8 cellular contexts compared by ENCODE assay signal in genomic region chr4:173252024-173252935, GRCh38.
DNase-seq lines count a peak whose midpoint lies in the region; ATAC-seq and TF ChIP-seq lines count a peak whose summit lies in the region.

No MANE protein-coding gene starts in this region.

- in situ Hi-C loops in KBM-7 (cut with MboI; ENCODE audit: low pct_unique_long_range_greater_than_20kb, low sequenced_read_pairs): loop anchor here (10.0 kb wide), 1 partner anchor 227 kb away; no protein-coding TSS in a partner anchor

- TF ChIP-seq CTCF in activated CD8-positive, alpha-beta T cell treated with anti-CD3 and anti-CD28 coated beads for 36 hours (IDR thresholded peaks at IDR 0.05): no peak
- no peak for TF ChIP-seq CTCF in foreskin keratinocyte (conservative IDR thresholded peaks at IDR 0.05)

- CTCF ChIA-PET in activated CD8-positive, alpha-beta T cell treated with anti-CD3 and anti-CD28 coated beads for 36 hours (lab: Charles Lee): interaction anchor here (1.1 to 4.8 kb wide), 3 partner anchors 84 to 239 kb away, joined by 3 to 38 read pairs (median 3); partner anchors contain the start of gene GALNT7
- CTCF ChIA-PET in activated CD8-positive, alpha-beta T cell treated with anti-CD3 and anti-CD28 coated beads, Interleukin-2, amount 10 ng/mL, durations not matched to agents 7 days and 5 days (lab: Charles Lee): interaction anchor here (1.1 kb wide), 2 partner anchors 227 to 239 kb away, joined by 3 to 4 read pairs; no protein-coding TSS in a partner anchor

- DNase-seq in activated CD8-positive, alpha-beta T cell treated with anti-CD3 and anti-CD28 coated beads for 36 hours: peak; percentile 61
- no peak for DNase-seq in activated CD8-positive, alpha-beta T cell treated with anti-CD3 and anti-CD28 coated beads, Interleukin-2, amount 10 ng/mL, durations not matched to agents 7 days and 5 days
- DNase-seq in GOT3 (lab: John Stamatoyannopoulos, UW): peak; percentile 1
- peak; percentile 84 for DNase-seq in KBM-7
- DNase-seq in SHP77 treated with DMSO at 0.1 percent for 48 hours (lab: John Stamatoyannopoulos, UW): peak; percentile 83
- DNase-seq in foreskin keratinocyte: peak; percentile 99
- DNase-seq in sciatic nerve (ENCODE audit: low spot score): peak; percentile 79
- no peak for DNase-seq in epidermal melanocyte (ENCODE audit: insufficient read length, low spot score)

- H3K27ac Mint-ChIP-seq in activated CD8-positive, alpha-beta T cell treated with anti-CD3 and anti-CD28 coated beads for 36 hours: no peak overlapping the region
- no peak overlapping the region for H3K27ac Mint-ChIP-seq in activated CD8-positive, alpha-beta T cell treated with anti-CD3 and anti-CD28 coated beads, Interleukin-2, amount 10 ng/mL, durations not matched to agents 7 days and 5 days

- peak; percentile 89 for ATAC-seq in activated CD8-positive, alpha-beta T cell treated with anti-CD3 and anti-CD28 coated beads for 36 hours
- ATAC-seq in activated CD8-positive, alpha-beta T cell treated with anti-CD3 and anti-CD28 coated beads, Interleukin-2, amount 10 ng/mL, durations not matched to agents 7 days and 5 days: no peak
- ATAC-seq in foreskin keratinocyte (peak; percentile 99), sciatic nerve (peak; percentile 98)

- H3K27me3 ChIP-seq in foreskin keratinocyte: no peaks in the 10 kb centered on the region

- no peaks in the 10 kb centered on the region for H3K27me3 Mint-ChIP-seq in activated CD8-positive, alpha-beta T cell treated with anti-CD3 and anti-CD28 coated beads for 36 hours
- no peaks in the 10 kb centered on the region for H3K27me3 Mint-ChIP-seq in activated CD8-positive, alpha-beta T cell treated with anti-CD3 and anti-CD28 coated beads, Interleukin-2, amount 10 ng/mL, durations not matched to agents 7 days and 5 days (ENCODE audit: low read depth)

- no peaks in the 10 kb centered on the region for H3K9me3 Mint-ChIP-seq in activated CD8-positive, alpha-beta T cell treated with anti-CD3 and anti-CD28 coated beads for 36 hours
- no peaks in the 10 kb centered on the region for H3K9me3 Mint-ChIP-seq in activated CD8-positive, alpha-beta T cell treated with anti-CD3 and anti-CD28 coated beads, Interleukin-2, amount 10 ng/mL, durations not matched to agents 7 days and 5 days (ENCODE audit: insufficient read depth)

- intact Hi-C loops in activated CD8-positive, alpha-beta T cell treated with anti-CD3 and anti-CD28 coated beads for 36 hours (cut with micrococcal nuclease): no loop called here
- intact Hi-C loops in sciatic nerve (cut with DNase I): no loop called here

- POLR2A ChIA-PET in activated CD8-positive, alpha-beta T cell treated with anti-CD3 and anti-CD28 coated beads for 36 hours (lab: Charles Lee): interaction anchor here (0.6 to 1.0 kb wide), 3 partner anchors 60 to 100 kb away, joined by 3 read pairs; partner anchors contain the start of gene GALNT7
- POLR2A ChIA-PET in activated CD8-positive, alpha-beta T cell treated with anti-CD3 and anti-CD28 coated beads, Interleukin-2, amount 10 ng/mL, durations not matched to agents 7 days and 5 days (lab: Charles Lee): no interaction called here

- peaks cover 9% of the 10 kb centered on the region for H3K4me1 ChIP-seq in foreskin keratinocyte

- peaks cover 4% of the 10 kb centered on the region for H3K4me1 Mint-ChIP-seq in activated CD8-positive, alpha-beta T cell treated with anti-CD3 and anti-CD28 coated beads for 36 hours (ENCODE audit: low read depth)
- H3K4me1 Mint-ChIP-seq in activated CD8-positive, alpha-beta T cell treated with anti-CD3 and anti-CD28 coated beads, Interleukin-2, amount 10 ng/mL, durations not matched to agents 7 days and 5 days (ENCODE audit: low read depth): no peaks in the 10 kb centered on the region

- no peak overlapping the region for H3K4me3 Mint-ChIP-seq in activated CD8-positive, alpha-beta T cell treated with anti-CD3 and anti-CD28 coated beads for 36 hours
- no peak overlapping the region for H3K4me3 Mint-ChIP-seq in activated CD8-positive, alpha-beta T cell treated with anti-CD3 and anti-CD28 coated beads, Interleukin-2, amount 10 ng/mL, durations not matched to agents 7 days and 5 days

- peaks cover 5% of the 10 kb centered on the region for H3K36me3 Mint-ChIP-seq in activated CD8-positive, alpha-beta T cell treated with anti-CD3 and anti-CD28 coated beads for 36 hours (ENCODE audit: low read depth)
- no peaks in the 10 kb centered on the region for H3K36me3 Mint-ChIP-seq in activated CD8-positive, alpha-beta T cell treated with anti-CD3 and anti-CD28 coated beads, Interleukin-2, amount 10 ng/mL, durations not matched to agents 7 days and 5 days (ENCODE audit: low read depth)

- no peak overlapping the region for H3K27ac ChIP-seq in foreskin keratinocyte

Comparison
In these comparisons a context has a peak if more than half of its experiments do, and no peak if none do; other contexts are left out.
1. DNase-seq: peak in activated CD8-positive, alpha-beta T cell treated with anti-CD3 and anti-CD28 coated beads for 36 hours (single experiment), GOT3 (single experiment), KBM-7 (single experiment), SHP77 treated with DMSO at 0.1 percent for 48 hours (single experiment), foreskin keratinocyte (2 of 2) and sciatic nerve (single experiment); none in activated CD8-positive, alpha-beta T cell treated with anti-CD3 and anti-CD28 coated beads, Interleukin-2, amount 10 ng/mL, durations not matched to agents 7 days and 5 days (single experiment) and epidermal melanocyte (single experiment).